In the genomic region with DNA sequence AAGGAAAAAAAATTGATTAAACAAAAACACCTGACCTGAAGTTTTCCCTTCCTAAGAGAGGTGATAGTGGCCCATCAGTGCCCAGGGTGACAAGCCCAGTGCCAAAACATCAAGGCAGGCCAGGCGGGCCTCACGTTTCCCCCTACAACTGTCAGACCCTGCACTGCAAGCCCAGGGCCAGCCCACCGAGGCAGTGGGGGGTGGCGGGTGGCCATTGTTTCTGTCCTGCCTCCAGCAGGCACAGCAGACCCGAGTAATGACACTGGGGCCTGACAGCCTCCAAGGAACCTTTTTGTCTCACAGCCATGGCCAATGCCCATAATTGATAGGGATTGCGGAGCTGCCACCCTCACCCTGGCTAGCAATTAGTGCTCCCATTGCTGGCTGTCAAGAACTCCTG, we compare ENCODE assay signal across 23 cellular contexts.
DNase-seq lines count a peak whose midpoint lies in the region; ATAC-seq, FAIRE-seq and TF ChIP-seq lines count a peak whose summit lies in the region.
"Had no signal": no experiment of that assay in that cellular context is flagged by ENCODE, and none has a peak within 500 bp of the region (broad histone marks: within the 10 kb centered on the region; RNA-seq: fewer than 3 reads in every experiment).

No MANE protein-coding gene starts in this region.

- H4K91ac ChIP-seq in H1 (replicated peaks; ENCODE audit: insufficient read length, low read length), result no peak overlapping the region

- no peak for DNase-seq in H1 (ENCODE audit: low read depth in 1 of 2, low spot score in 2 of 2)
- DNase-seq in SW 1271 (lab: John Stamatoyannopoulos, UW), result no peak
- no peak for DNase-seq in activated CD4-positive, alpha-beta T cell treated with anti-CD3 and anti-CD28 coated beads, Interleukin-2, amount 50 U/mL, for 4 hours
- DNase-seq: 8988T; ACHN; AML-193; BE2C; Caco-2; CD4-positive, CD25-positive, alpha-beta regulatory T cell; CD8-positive, alpha-beta T cell; DMS153; DMS79; GF-D8; HCEC 1CT had no signal

- no peak for ATAC-seq in HG03280 (IDR thresholded peaks at IDR 0.05; ENCODE audit: unreplicated experiment)
- ATAC-seq: A549; CD8-positive, alpha-beta T cell had no signal

- H3K4me3 ChIP-seq in BLaER1 (no peak overlapping the region), DOHH2 (ENCODE audit: low read length) (no peak overlapping the region), H1 (ENCODE audit: extremely low read depth in 1 of 4, insufficient read depth in 2 of 4, low read depth in 3 of 4, low read length in 4 of 4) (no peak overlapping the region)
- H3K4me3 ChIP-seq: A549, GM23338 had no signal

- CTCF ChIA-PET in H1 (lab: Charles Lee; ENCODE audit: partially characterized antibody), result no interaction called here

- H3K79me2 ChIP-seq in DOHH2 (ENCODE audit: control insufficient read depth, low read length), result no peaks in the 10 kb centered on the region
- no peaks in the 10 kb centered on the region for H3K79me2 ChIP-seq in H1 (ENCODE audit: control insufficient read depth in 1 of 2, insufficient read depth in 2 of 2, low read length in 2 of 2)

- H3K23me2 ChIP-seq in H1 (ENCODE audit: low read depth, low read length), result no peaks in the 10 kb centered on the region

- H4K20me1 ChIP-seq in BLaER1 (peaks cover 33% of the 10 kb centered on the region), DOHH2 (ENCODE audit: control insufficient read depth, insufficient read depth, low read depth, low read length) (no peaks in the 10 kb centered on the region; the same call in 1 of the 2 replicates), H1 (replicated peaks in 1 of 2; ENCODE audit: control insufficient read depth in 1 of 2, insufficient read depth in 2 of 2, low read length in 2 of 2) (no peaks in the 10 kb centered on the region)

- no peaks in the 10 kb centered on the region for H3K79me1 ChIP-seq in H1 (ENCODE audit: low read depth, low read length)

- H3K27me3 ChIP-seq in BLaER1 (peaks cover 33% of the 10 kb centered on the region), DOHH2 (ENCODE audit: control insufficient read depth, low read length) (peaks cover 33% of the 10 kb centered on the region), H1 (replicated peaks in 1 of 4; ENCODE audit: control insufficient read depth in 3 of 4, extremely low read depth in 1 of 4, insufficient read depth in 3 of 4, low read length in 3 of 4) (no peaks in the 10 kb centered on the region; a peak in 1 of 7 replicates)
- H3K27me3 ChIP-seq: BE2C had no signal

- no peak overlapping the region for H2BK12ac ChIP-seq in H1 (ENCODE audit: low read depth, low read length)

- H3K4me1 ChIP-seq in BLaER1, result peaks cover 53% of the 10 kb centered on the region
- peaks cover 70% of the 10 kb centered on the region for H3K4me1 ChIP-seq in DOHH2 (ENCODE audit: control insufficient read depth, low read length)
- H3K4me1 ChIP-seq in H1 (replicated peaks in 1 of 4; ENCODE audit: control insufficient read depth in 3 of 4, insufficient read depth in 4 of 4, low read length in 3 of 4), result peaks cover 0 to 5% (median 2%) of the 10 kb centered on the region in 4 experiments; a peak in 3 of 7 replicates
- H3K4me1 ChIP-seq: Caco-2 had no signal

- H2BK120ac ChIP-seq in H1 (replicated peaks; ENCODE audit: low read depth, low read length), result no peak overlapping the region

- H3K14ac ChIP-seq in H1 (ENCODE audit: insufficient read length), result no peak overlapping the region

- no peak overlapping the region for H4K8ac ChIP-seq in H1 (ENCODE audit: extremely low read depth, insufficient read depth, low read length)

- H2AK5ac ChIP-seq in H1 (ENCODE audit: low read depth, low read length), result no peak overlapping the region

- no peak overlapping the region for H4K5ac ChIP-seq in H1 (ENCODE audit: insufficient read length, low read depth, low read length)

- no peak overlapping the region for H3K56ac ChIP-seq in H1 (replicated peaks; ENCODE audit: insufficient read length, low read depth, low read length)

- H3K36me3 ChIP-seq in BLaER1, result no peaks in the 10 kb centered on the region
- no peaks in the 10 kb centered on the region for H3K36me3 ChIP-seq in DOHH2 (ENCODE audit: control insufficient read depth, low read length)
- no peaks in the 10 kb centered on the region for H3K36me3 ChIP-seq in H1 (ENCODE audit: control insufficient read depth in 2 of 4, insufficient read depth in 4 of 4, low read length in 3 of 4)
- H3K36me3 ChIP-seq: BE2C had no signal

- TF ChIP-seq RAD21 in H1 (IDR thresholded peaks at IDR 0.05 in 1 of 2, conservative IDR thresholded peaks at IDR 0.05 in 1 of 2; ENCODE audit: low read depth in 2 of 2, low read length in 2 of 2), result no peak

- no peak for FAIRE-seq in H1 (lab: Jason Lieb, UNC)
- FAIRE-seq: A549, GM12891, GM18507, H54 had no signal

- TF ChIP-seq CTCF in DOHH2 (IDR thresholded peaks at IDR 0.05; ENCODE audit: low read depth, low read length, poor library complexity, severe bottlenecking) (no peak), H1 (IDR thresholded peaks at IDR 0.05; ENCODE audit: control extremely low read depth in 1 of 3, insufficient read depth in 1 of 3, low read depth in 1 of 3, low read length in 3 of 3) (no peak)

- no peak overlapping the region for H3K18ac ChIP-seq in H1 (ENCODE audit: extremely low read depth, low read length)

- no peak overlapping the region for H2BK20ac ChIP-seq in H1 (ENCODE audit: low read length)

- peaks cover 9% of the 10 kb centered on the region; the same call in 1 of the 2 replicates for H3F3A ChIP-seq in DOHH2 (ENCODE audit: control insufficient read depth, insufficient read depth)

- H2BK5ac ChIP-seq in H1 (ENCODE audit: low read depth, low read length), result 0 out of 2 replicates have a peak overlapping the region, but pooled peaks have one; percentile 18

- TF ChIP-seq EP300 in H1 (IDR thresholded peaks at IDR 0.05; ENCODE audit: borderline replicate concordance in 1 of 2, low read depth in 2 of 2, low read length in 2 of 2), result no peak

- H3K27ac ChIP-seq in BLaER1 (no peak overlapping the region), DOHH2 (ENCODE audit: low read depth, low read length) (no peak overlapping the region), H1 (ENCODE audit: low read depth, low read length) (no peak overlapping the region)
- H3K27ac ChIP-seq: A549, C4-2B had no signal

- 76% methylated on average over 5 of the region's 6 CpGs; no CpG with 5 or more reads in 1 of the 2 experiments for WGBS in H1 (ENCODE audit: extremely low coverage in 1 of 2, insufficient coverage in 1 of 2, insufficient read length in 1 of 2, insufficient replicate concordance in 2 of 2, low coverage in 1 of 2, low lambda C conversion rate in 2 of 2, missing lambda C conversion rate in 1 of 2), 2 experiments

- peak overlapping the region; percentile 76 for H3K4me2 ChIP-seq in BLaER1
- H3K4me2 ChIP-seq in DOHH2 (ENCODE audit: low read length), result peak overlapping the region; percentile 77
- no peak overlapping the region for H3K4me2 ChIP-seq in H1 (ENCODE audit: insufficient read depth in 1 of 2, low read depth in 2 of 2, low read length in 2 of 2)
- H3K4me2 ChIP-seq: A549, GM23338 had no signal

- TF ChIP-seq POLR2A in H1 (IDR thresholded peaks at IDR 0.05; ENCODE audit: control extremely low read depth in 1 of 2, low read depth in 2 of 2, low read length in 2 of 2), result no peak

- H2BK15ac ChIP-seq in H1 (ENCODE audit: low read length), result no peak overlapping the region

- no peak overlapping the region for H3K23ac ChIP-seq in H1 (ENCODE audit: insufficient read length)

- POLR2A ChIA-PET in H1 (lab: Charles Lee; ENCODE audit: partially characterized antibody), result no interaction called here

- no peaks in the 10 kb centered on the region for H3K9me2 ChIP-seq in DOHH2 (replicated peaks; ENCODE audit: control insufficient read depth, low read length)

- H3K9me3 ChIP-seq in BLaER1 (no peaks in the 10 kb centered on the region), DOHH2 (ENCODE audit: control insufficient read depth, insufficient read depth, low read length) (no peaks in the 10 kb centered on the region), H1 (ENCODE audit: insufficient read depth in 2 of 2, low read depth in 1 of 2, low read length in 1 of 2) (no peaks in the 10 kb centered on the region)
- H3K9me3 ChIP-seq: A549, BE2C, Caco-2 had no signal

- H2AFZ ChIP-seq in H1 (ENCODE audit: low read length), result no peak overlapping the region
- H2AFZ ChIP-seq: GM23338 had no signal

- H3K9ac ChIP-seq in BLaER1 (no peak overlapping the region), H1 (replicated peaks in 1 of 4; ENCODE audit: extremely low read depth in 1 of 4, low read depth in 3 of 4, low read length in 3 of 4) (no peak overlapping the region)

- H3K4ac ChIP-seq in H1 (replicated peaks; ENCODE audit: insufficient read length, low read depth, low read length), result no peak overlapping the region

TF ChIP-seq in H1, 55 proteins besides CTCF, POLR2A, EP300 and RAD21:
- TF ChIP-seq RBBP5 (IDR thresholded peaks at IDR 0.05; ENCODE audit: borderline replicate concordance, low read depth, low read length) (no peak), TAF7 (optimal IDR thresholded peaks at IDR 0.05; ENCODE audit: borderline replicate concordance, low read depth, low read length) (no peak), EGR1 (IDR thresholded peaks at IDR 0.05; ENCODE audit: borderline replicate concordance, low read depth, low read length) (no peak)
- TF ChIP-seq, protein P1, sequence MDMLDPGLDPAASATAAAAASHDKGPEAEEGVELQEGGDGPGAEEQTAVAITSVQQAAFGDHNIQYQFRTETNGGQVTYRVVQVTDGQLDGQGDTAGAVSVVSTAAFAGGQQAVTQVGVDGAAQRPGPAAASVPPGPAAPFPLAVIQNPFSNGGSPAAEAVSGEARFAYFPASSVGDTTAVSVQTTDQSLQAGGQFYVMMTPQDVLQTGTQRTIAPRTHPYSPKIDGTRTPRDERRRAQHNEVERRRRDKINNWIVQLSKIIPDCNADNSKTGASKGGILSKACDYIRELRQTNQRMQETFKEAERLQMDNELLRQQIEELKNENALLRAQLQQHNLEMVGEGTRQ (IDR thresholded peaks at IDR 0.05; ENCODE audit: low read length), result no peak

Comparison
In these comparisons a context has a peak if more than half of its experiments do, and no peak if none do; other contexts are left out.
1. H3K4me2 ChIP-seq: peak in BLaER1 (single experiment) and DOHH2 (single experiment); none in H1 (0 of 2).